ENCODE assay signal across 1 cellular context in genomic region chr16:88999457-89000206, GRCh38.
TF ChIP-seq lines count a peak whose summit lies in the region.

No MANE protein-coding gene starts in this region.

TF ChIP-seq in K562, 482 proteins besides CTCF, POLR2A, EP300 and RAD21 (continued from another document):
- TF ChIP-seq PKNOX1 (IDR thresholded peaks at IDR 0.05) = peak; percentile 72
- peak in 1 of 2 experiments; percentile 76; a peak in 1 of 4 replicates for TF ChIP-seq HDAC1 (IDR thresholded peaks at IDR 0.05)
- peak; percentile 96; the same call in 1 of the 2 replicates for TF ChIP-seq EGR1 (conservative IDR thresholded peaks at IDR 0.05)
- TF ChIP-seq ZBTB17 (CRISPR knock-in tag; IDR thresholded peaks at IDR 0.05) = no peak
- TF ChIP-seq MAZ (CRISPR knock-in tag; conservative IDR thresholded peaks at IDR 0.05 in 1 of 2, IDR thresholded peaks at IDR 0.05 in 1 of 2) = peak in 1 of 2 experiments; percentile 58; a peak in 3 of 4 replicates
- peak; percentile 46 for TF ChIP-seq TEAD4 (IDR thresholded peaks at IDR 0.05; ENCODE audit: low read length)
- TF ChIP-seq TEAD4 (CRISPR knock-in tag; IDR thresholded peaks at IDR 0.05; ENCODE audit: borderline replicate concordance) = no peak
- TF ChIP-seq ZNF740 (CRISPR knock-in tag; IDR thresholded peaks at IDR 0.05) = no peak
- TF ChIP-seq ZNF740 (tag; IDR thresholded peaks at IDR 0.05) = no peak
- TF ChIP-seq GATAD2B (IDR thresholded peaks at IDR 0.05; ENCODE audit: borderline replicate concordance) = no peak; the same call in 1 of the 2 replicates
- TF ChIP-seq SREBF2 (CRISPR knock-in tag; IDR thresholded peaks at IDR 0.05) = no peak
- no peak for TF ChIP-seq GABPA (tag; conservative IDR thresholded peaks at IDR 0.05; ENCODE audit: low read depth)
- TF ChIP-seq CCNT2 (IDR thresholded peaks at IDR 0.05; ENCODE audit: borderline replicate concordance, extremely low read depth, insufficient read length, low read depth, low read length) = no peak
- peak; percentile 63 to 77; a peak in 3 of 4 replicates for TF ChIP-seq MNT (conservative IDR thresholded peaks at IDR 0.05)
- TF ChIP-seq HCFC1 (IDR thresholded peaks at IDR 0.05; ENCODE audit: low read depth, low read length) = no peak
- TF ChIP-seq ARID1B (IDR thresholded peaks at IDR 0.05) = peak; percentile 47
- TF ChIP-seq DPF2 (IDR thresholded peaks at IDR 0.05) = peak; percentile 75
- TF ChIP-seq MXI1 (IDR thresholded peaks at IDR 0.05; ENCODE audit: low read depth, low read length) = 0 out of 2 replicates have a peak, but pooled peaks have one; percentile 65
- peak; percentile 74; the same call in 1 of the 2 replicates for TF ChIP-seq ZBTB2 (IDR thresholded peaks at IDR 0.05)
- TF ChIP-seq DNMT1 (IDR thresholded peaks at IDR 0.05) = no peak
- peak; percentile 69 for TF ChIP-seq CXXC5 (CRISPR knock-in tag; IDR thresholded peaks at IDR 0.05)
- peak; percentile 50; the same call in 1 of the 2 replicates for TF ChIP-seq CTBP1 (IDR thresholded peaks at IDR 0.05; ENCODE audit: borderline replicate concordance)
- no peak for TF ChIP-seq NFIX (CRISPR knock-in tag; IDR thresholded peaks at IDR 0.05; ENCODE audit: low read depth)
- no peak for TF ChIP-seq JUNB (CRISPR knock-in tag; conservative IDR thresholded peaks at IDR 0.05)
- TF ChIP-seq ZNF778 (CRISPR knock-in tag; IDR thresholded peaks at IDR 0.05) = no peak
- TF ChIP-seq CREB1 (IDR thresholded peaks at IDR 0.05) = peak; percentile 68
- peak; percentile 84 for TF ChIP-seq CREB1 (CRISPR knock-in tag; IDR thresholded peaks at IDR 0.05)
- TF ChIP-seq FOSL1 (tag; conservative IDR thresholded peaks at IDR 0.05) = peak; percentile 40
- no peak for TF ChIP-seq MCM5 (IDR thresholded peaks at IDR 0.05; ENCODE audit: low read depth)
- no peak for TF ChIP-seq MCM3 (IDR thresholded peaks at IDR 0.05)
- peak; percentile 35 for TF ChIP-seq MEIS2 (IDR thresholded peaks at IDR 0.05; ENCODE audit: partially characterized antibody)
- TF ChIP-seq U2AF2 (optimal IDR thresholded peaks at IDR 0.05; ENCODE audit: low read depth, low read length) = no peak
- peak; percentile 89 for TF ChIP-seq CREM (IDR thresholded peaks at IDR 0.05; ENCODE audit: low read depth)
- TF ChIP-seq MBD2 (IDR thresholded peaks at IDR 0.05; ENCODE audit: borderline replicate concordance, low read depth) = no peak
- TF ChIP-seq CBFA2T3 (IDR thresholded peaks at IDR 0.05) = peak; percentile 47
- TF ChIP-seq YY1 (IDR thresholded peaks at IDR 0.05; ENCODE audit: borderline replicate concordance in 1 of 3, control insufficient read depth in 1 of 3, extremely low read depth in 1 of 3, insufficient read depth in 3 of 3, insufficient read length in 1 of 3, insufficient replicate concordance in 2 of 3, low read depth in 1 of 3, low read length in 2 of 3) = no peak
- 0 out of 2 replicates have a peak, but pooled peaks have one; percentile 23 for TF ChIP-seq SP1 (CRISPR knock-in tag; IDR thresholded peaks at IDR 0.05)
- no peak for TF ChIP-seq ZNF212 (CRISPR knock-in tag; IDR thresholded peaks at IDR 0.05)
- TF ChIP-seq ZNF717 (CRISPR knock-in tag; IDR thresholded peaks at IDR 0.05) = no peak
- TF ChIP-seq PHF20 (IDR thresholded peaks at IDR 0.05; ENCODE audit: partially characterized antibody) = no peak
- TF ChIP-seq ZBTB43 (CRISPR knock-in tag; IDR thresholded peaks at IDR 0.05) = no peak
- TF ChIP-seq SETDB1 (IDR thresholded peaks at IDR 0.05; ENCODE audit: low read length) = no peak
- no peak for TF ChIP-seq FOS (IDR thresholded peaks at IDR 0.05; ENCODE audit: extremely low read depth, insufficient read length)
- peak; percentile 76 for TF ChIP-seq ATF3 (IDR thresholded peaks at IDR 0.05)
- no peak for TF ChIP-seq ATF3 (CRISPR knock-in tag; conservative IDR thresholded peaks at IDR 0.05)
- TF ChIP-seq ELK3 (CRISPR knock-in tag; IDR thresholded peaks at IDR 0.05) = no peak
- peak; percentile 23; the same call in 1 of the 2 replicates for TF ChIP-seq SMARCA4 (IDR thresholded peaks at IDR 0.05)
- no peak for TF ChIP-seq ZNF175 (CRISPR knock-in tag; IDR thresholded peaks at IDR 0.05; ENCODE audit: low read depth)
- no peak for TF ChIP-seq PATZ1 (CRISPR knock-in tag; IDR thresholded peaks at IDR 0.05; ENCODE audit: borderline replicate concordance)
- peak; percentile 11; the same call in 1 of the 2 replicates for TF ChIP-seq TCF3 (CRISPR knock-in tag; IDR thresholded peaks at IDR 0.05)
- TF ChIP-seq TRIM24 (IDR thresholded peaks at IDR 0.05) = peak in 1 of 2 experiments; percentile 47; a peak in 2 of 4 replicates
